8 cellular contexts compared by ENCODE assay signal in the genomic region with DNA sequence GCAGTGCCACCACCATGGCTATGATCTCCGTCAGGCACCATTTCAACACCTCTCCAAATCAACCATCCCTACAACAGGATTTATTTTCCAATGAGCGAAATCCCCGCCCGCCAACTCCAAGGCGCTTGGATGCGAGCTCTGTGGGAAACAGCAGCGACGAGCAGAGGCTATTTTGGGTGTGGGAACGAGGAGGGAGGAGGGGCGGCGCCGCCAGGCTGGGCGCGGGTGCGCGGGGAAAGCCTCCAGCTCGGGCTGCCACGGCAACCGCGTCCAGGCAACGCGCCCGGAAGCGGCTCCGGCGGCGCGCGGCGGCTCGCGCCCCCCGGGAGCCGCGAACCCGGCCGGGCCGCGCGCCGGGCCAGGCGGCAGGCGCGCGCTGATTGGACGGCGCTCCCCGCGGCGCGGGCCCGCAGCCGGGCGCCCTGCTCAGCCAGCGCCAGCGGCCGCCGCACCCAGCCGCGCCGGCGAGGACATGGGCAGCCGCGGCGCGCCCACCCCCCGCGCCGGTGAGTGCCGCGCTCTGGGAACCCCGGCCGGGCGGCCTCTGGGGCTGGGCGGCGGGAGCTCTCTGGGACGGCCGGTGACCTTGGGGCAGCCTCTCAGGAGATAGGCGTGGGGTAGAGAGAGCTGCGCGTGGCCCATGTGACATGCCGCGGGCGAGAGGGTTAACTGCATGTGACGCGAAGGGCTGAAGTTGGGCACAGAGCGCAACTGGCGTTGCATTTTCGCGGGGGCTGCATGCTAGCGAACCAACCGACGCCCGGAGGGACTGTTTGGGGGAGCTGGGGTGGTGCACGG. TPM values are rescaled to one million over a fixed set of nuclear protein-coding genes. Genes with fewer than 3 reads are reported as not detected.
DNase-seq lines count a peak whose midpoint lies in the region; ATAC-seq, FAIRE-seq and TF ChIP-seq lines count a peak whose summit lies in the region.

TSS of gene FAM81A (plus strand) at position 410 of the 798 bp plus-strand sequence. CDS start 20,441 bp downstream, outside the sequence.

- peaks cover 14% of the 10 kb centered on the region for H3K4me1 ChIP-seq in CD8-positive, alpha-beta T cell (ENCODE audit: insufficient read depth, low read length)
- H3K4me1 ChIP-seq in tibial artery, result peaks cover 0 to 19% (median 14%) of the 10 kb centered on the region in 4 donors

- CTCF ChIA-PET in CD8-positive, alpha-beta T cell (lab: Charles Lee), result no interaction called here

- peaks cover 36% of the 10 kb centered on the region for H3K27me3 Mint-ChIP-seq in CD8-positive, alpha-beta T cell (ENCODE audit: low read depth)
- H3K27me3 Mint-ChIP-seq in activated T-helper 2 cell treated with anti-CD3 and anti-CD28 coated beads, Interferon-gamma antibody, Interleukin-2, Interleukin-4, amounts not matched to agents 10 μg/mL and 5 μg/mL and 100 μg/mL, durations not matched to agents 14 hours and 24 hours and 36 hours (ENCODE audit: low read depth), result peaks cover 77% of the 10 kb centered on the region
- H3K27me3 Mint-ChIP-seq in nephron (ENCODE audit: low read depth), result peaks cover 91% of the 10 kb centered on the region

- FAIRE-seq in GM19239 (lab: Jason Lieb, UNC), result peak; percentile 84

- intact Hi-C loops in CD8-positive, alpha-beta T cell (cut with DNase I, micrococcal nuclease), result no loop called here
- intact Hi-C loops in activated T-helper 2 cell treated with anti-CD3 and anti-CD28 coated beads, Interferon-gamma antibody, Interleukin-2, Interleukin-4, amounts not matched to agents 10 μg/mL and 5 μg/mL and 100 μg/mL, durations not matched to agents 14 hours and 24 hours and 36 hours (cut with micrococcal nuclease), result no loop called here
- intact Hi-C loops in tibial artery (cut with DNase I; ENCODE audit: low total_unique reads), result no loop called here

- no peaks in the 10 kb centered on the region for H3K36me3 Mint-ChIP-seq in CD8-positive, alpha-beta T cell
- no peaks in the 10 kb centered on the region for H3K36me3 Mint-ChIP-seq in activated T-helper 2 cell treated with anti-CD3 and anti-CD28 coated beads, Interferon-gamma antibody, Interleukin-2, Interleukin-4, amounts not matched to agents 10 μg/mL and 5 μg/mL and 100 μg/mL, durations not matched to agents 14 hours and 24 hours and 36 hours (ENCODE audit: low read depth)
- peaks cover 3% of the 10 kb centered on the region for H3K36me3 Mint-ChIP-seq in nephron (ENCODE audit: low read depth)

- H3K36me3 ChIP-seq in CD8-positive, alpha-beta T cell (ENCODE audit: insufficient read depth, low read length), result no peaks in the 10 kb centered on the region
- H3K36me3 ChIP-seq in tibial artery, result no peaks in the 10 kb centered on the region

- DNase-seq in CD8-positive, alpha-beta T cell, result peak in 6 of 7 experiments; percentile 12 to 62 (median 30)
- peak; percentile 91 for DNase-seq in GM19239 (ENCODE audit: insufficient read length, low spot score)
- peak; percentile 86 for DNase-seq in NCI-H748 (lab: John Stamatoyannopoulos, UW; ENCODE audit: unreplicated experiment)
- DNase-seq in activated T-helper 2 cell treated with anti-CD3 and anti-CD28 coated beads, Interferon-gamma antibody, Interleukin-2, Interleukin-4, amounts not matched to agents 10 μg/mL and 5 μg/mL and 100 μg/mL, durations not matched to agents 14 hours and 24 hours and 36 hours (ENCODE audit: low spot score), result peak; percentile 48
- peak; percentile 58 to 83 for DNase-seq in foreskin fibroblast
- DNase-seq in tibial artery, result peak; percentile 70 to 92

- TF ChIP-seq CTCF in CD8-positive, alpha-beta T cell (IDR thresholded peaks at IDR 0.05), result no peak
- TF ChIP-seq CTCF in foreskin fibroblast (IDR thresholded peaks at IDR 0.05; ENCODE audit: low read depth, low read length) (no peak), nephron (IDR thresholded peaks at IDR 0.05; ENCODE audit: unreplicated experiment in 3 of 3) (no peak), tibial artery (IDR thresholded peaks at IDR 0.05) (no peak)

- peaks cover 23% of the 10 kb centered on the region for H3K4me1 Mint-ChIP-seq in CD8-positive, alpha-beta T cell (ENCODE audit: low read depth)
- peaks cover 15% of the 10 kb centered on the region for H3K4me1 Mint-ChIP-seq in activated T-helper 2 cell treated with anti-CD3 and anti-CD28 coated beads, Interferon-gamma antibody, Interleukin-2, Interleukin-4, amounts not matched to agents 10 μg/mL and 5 μg/mL and 100 μg/mL, durations not matched to agents 14 hours and 24 hours and 36 hours (ENCODE audit: low read depth)
- H3K4me1 Mint-ChIP-seq in nephron, result peaks cover 13% of the 10 kb centered on the region

- H3K27ac ChIP-seq in CD8-positive, alpha-beta T cell (ENCODE audit: low read depth, low read length), result no peak within 1 kb of the TSS
- H3K27ac ChIP-seq in tibial artery, result peak within 1 kb of the TSS; percentile 38 to 53

- peak within 1 kb of the TSS; percentile 86 for H3K4me3 Mint-ChIP-seq in CD8-positive, alpha-beta T cell
- H3K4me3 Mint-ChIP-seq in activated T-helper 2 cell treated with anti-CD3 and anti-CD28 coated beads, Interferon-gamma antibody, Interleukin-2, Interleukin-4, amounts not matched to agents 10 μg/mL and 5 μg/mL and 100 μg/mL, durations not matched to agents 14 hours and 24 hours and 36 hours (ENCODE audit: low read depth), result peak within 1 kb of the TSS; percentile 66
- H3K4me3 Mint-ChIP-seq in nephron, result peak within 1 kb of the TSS; percentile 85 to 90 (median 87)

- no peak within 1 kb of the TSS for H3K27ac Mint-ChIP-seq in CD8-positive, alpha-beta T cell
- no peak within 1 kb of the TSS for H3K27ac Mint-ChIP-seq in activated T-helper 2 cell treated with anti-CD3 and anti-CD28 coated beads, Interferon-gamma antibody, Interleukin-2, Interleukin-4, amounts not matched to agents 10 μg/mL and 5 μg/mL and 100 μg/mL, durations not matched to agents 14 hours and 24 hours and 36 hours
- no peak within 1 kb of the TSS for H3K27ac Mint-ChIP-seq in nephron

- POLR2A ChIA-PET in CD8-positive, alpha-beta T cell (lab: Charles Lee), result interaction anchor here (0.6 kb wide), 1 partner anchor 393 kb away, joined by 3 read pairs; no protein-coding TSS in a partner anchor

- peak; percentile 64 for ATAC-seq in CD8-positive, alpha-beta T cell
- peak; percentile 78 for ATAC-seq in HG03354 (IDR thresholded peaks at IDR 0.05; ENCODE audit: poor library complexity, severe bottlenecking, unreplicated experiment)

- no peaks in the 10 kb centered on the region for H3K9me3 ChIP-seq in CD8-positive, alpha-beta T cell (ENCODE audit: low read length)
- H3K9me3 ChIP-seq in tibial artery, result no peaks in the 10 kb centered on the region

- peak within 1 kb of the TSS; percentile 65 for H3K4me3 ChIP-seq in CD8-positive, alpha-beta T cell (ENCODE audit: low read depth, low read length)
- H3K4me3 ChIP-seq in foreskin fibroblast (ENCODE audit: low read depth in 1 of 2, low read length in 2 of 2) (peak within 1 kb of the TSS; percentile 52 to 55), tibial artery (peak within 1 kb of the TSS; percentile 55 to 71)

- H3K9me3 Mint-ChIP-seq in CD8-positive, alpha-beta T cell, result no peaks in the 10 kb centered on the region
- H3K9me3 Mint-ChIP-seq in activated T-helper 2 cell treated with anti-CD3 and anti-CD28 coated beads, Interferon-gamma antibody, Interleukin-2, Interleukin-4, amounts not matched to agents 10 μg/mL and 5 μg/mL and 100 μg/mL, durations not matched to agents 14 hours and 24 hours and 36 hours, result no peaks in the 10 kb centered on the region
- H3K9me3 Mint-ChIP-seq in nephron, result no peaks in the 10 kb centered on the region

- peaks cover 3% of the 10 kb centered on the region for H3K27me3 ChIP-seq in CD8-positive, alpha-beta T cell (ENCODE audit: insufficient read depth, low read length)
- no peaks in the 10 kb centered on the region for H3K27me3 ChIP-seq in tibial artery

RNA-seq across cellular contexts. Expression of gene FAM81A, which starts in this region (rescaled TPM):
- not detected for total RNA-seq in CD8-positive, alpha-beta T cell
- total RNA-seq in activated T-helper 2 cell treated with anti-CD3 and anti-CD28 coated beads, Interferon-gamma antibody, Interleukin-2, Interleukin-4, amounts not matched to agents 10 μg/mL and 5 μg/mL and 100 μg/mL, durations not matched to agents 14 hours and 24 hours and 36 hours, result 0.69 and 1.1 TPM in 2 replicates

Comparison
In these comparisons a context has a peak if more than half of its experiments do, and no peak if none do; other contexts are left out.
1. Peak in DNase-seq, ATAC-seq and H3K4me3 ChIP-seq in CD8-positive, alpha-beta T cell; RNA of the gene not detected or under 1 TPM.
2. DNase-seq: peak in every context shown above with its lines; median percentile 91 in GM19239; 86 in NCI-H748; 81 in tibial artery; 70 in foreskin fibroblast; 48 in activated T-helper 2 cell treated with anti-CD3 and anti-CD28 coated beads, Interferon-gamma antibody, Interleukin-2, Interleukin-4, amounts not matched to agents 10 μg/mL and 5 μg/mL and 100 μg/mL, durations not matched to agents 14 hours and 24 hours and 36 hours; 30 in CD8-positive, alpha-beta T cell.